In the genomic region with DNA sequence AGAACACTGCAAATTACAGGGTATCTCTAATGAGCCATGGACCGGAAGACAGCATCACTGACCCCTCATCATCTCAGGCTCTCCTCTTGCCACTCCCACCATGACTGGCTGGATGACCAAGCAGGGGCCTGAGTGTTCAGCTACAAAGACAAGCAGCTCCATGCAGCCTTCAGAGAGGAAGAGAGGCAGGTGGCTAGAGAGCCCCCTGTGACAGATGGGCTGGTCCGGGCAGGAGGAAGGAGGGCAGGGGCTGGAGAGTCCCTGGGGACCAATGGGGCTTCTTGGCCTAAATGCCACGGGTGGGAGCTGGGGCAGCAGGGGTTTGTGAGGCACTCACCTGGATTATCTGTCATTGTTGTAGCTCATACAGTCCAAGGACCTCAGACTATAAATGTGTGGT, we compare ENCODE assay signal across 1 cellular context.
TF ChIP-seq lines count a peak whose summit lies in the region.

No MANE protein-coding gene starts in this region.

TF ChIP-seq in IMR-90, 13 proteins besides CTCF, POLR2A, EP300 and RAD21 (continued from another document):
- TF ChIP-seq BHLHE40 (IDR thresholded peaks at IDR 0.05; ENCODE audit: low read depth, low read length), result no peak
- no peak for TF ChIP-seq RFX5 (IDR thresholded peaks at IDR 0.05; ENCODE audit: low read depth, low read length)
- TF ChIP-seq, protein P1, sequence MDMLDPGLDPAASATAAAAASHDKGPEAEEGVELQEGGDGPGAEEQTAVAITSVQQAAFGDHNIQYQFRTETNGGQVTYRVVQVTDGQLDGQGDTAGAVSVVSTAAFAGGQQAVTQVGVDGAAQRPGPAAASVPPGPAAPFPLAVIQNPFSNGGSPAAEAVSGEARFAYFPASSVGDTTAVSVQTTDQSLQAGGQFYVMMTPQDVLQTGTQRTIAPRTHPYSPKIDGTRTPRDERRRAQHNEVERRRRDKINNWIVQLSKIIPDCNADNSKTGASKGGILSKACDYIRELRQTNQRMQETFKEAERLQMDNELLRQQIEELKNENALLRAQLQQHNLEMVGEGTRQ (IDR thresholded peaks at IDR 0.05; ENCODE audit: low read depth, low read length), result no peak
- TF ChIP-seq RCOR1 (IDR thresholded peaks at IDR 0.05; ENCODE audit: insufficient replicate concordance, low read length), result no peak
- no peak for TF ChIP-seq MAZ (IDR thresholded peaks at IDR 0.05; ENCODE audit: borderline replicate concordance, low read depth, low read length)
- no peak for TF ChIP-seq CEBPB (IDR thresholded peaks at IDR 0.05; ENCODE audit: low read depth, low read length)
- no peak for TF ChIP-seq NFE2L2 (IDR thresholded peaks at IDR 0.05; ENCODE audit: low read depth, low read length)
- TF ChIP-seq SMC3 (IDR thresholded peaks at IDR 0.05; ENCODE audit: low read depth, low read length), result no peak
- TF ChIP-seq, protein P2, sequence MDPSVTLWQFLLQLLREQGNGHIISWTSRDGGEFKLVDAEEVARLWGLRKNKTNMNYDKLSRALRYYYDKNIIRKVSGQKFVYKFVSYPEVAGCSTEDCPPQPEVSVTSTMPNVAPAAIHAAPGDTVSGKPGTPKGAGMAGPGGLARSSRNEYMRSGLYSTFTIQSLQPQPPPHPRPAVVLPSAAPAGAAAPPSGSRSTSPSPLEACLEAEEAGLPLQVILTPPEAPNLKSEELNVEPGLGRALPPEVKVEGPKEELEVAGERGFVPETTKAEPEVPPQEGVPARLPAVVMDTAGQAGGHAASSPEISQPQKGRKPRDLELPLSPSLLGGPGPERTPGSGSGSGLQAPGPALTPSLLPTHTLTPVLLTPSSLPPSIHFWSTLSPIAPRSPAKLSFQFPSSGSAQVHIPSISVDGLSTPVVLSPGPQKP (IDR thresholded peaks at IDR 0.05; ENCODE audit: borderline replicate concordance, low read depth, low read length), result no peak
